ENCODE assay signal across 10 cellular contexts in the genomic region with DNA sequence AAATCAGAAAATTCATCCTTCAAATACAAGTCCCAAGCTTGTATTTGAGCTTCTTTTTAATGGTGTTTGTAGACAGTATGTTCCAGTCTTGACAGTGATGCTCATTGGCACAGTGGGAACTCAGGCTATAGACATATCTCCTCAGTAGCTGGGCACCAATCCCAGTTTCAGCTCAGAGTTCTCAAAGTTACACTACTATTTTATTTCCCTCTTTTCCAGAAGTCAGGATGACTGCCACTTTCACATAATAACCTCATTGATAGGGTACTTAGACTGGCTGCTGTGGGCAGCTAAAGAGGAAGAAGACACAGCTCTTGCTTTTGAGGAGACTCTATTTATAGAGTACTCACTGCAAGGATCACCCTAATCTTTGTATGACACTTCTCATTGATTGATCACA. TPM values are rescaled to one million over a fixed set of nuclear protein-coding genes. Genes with fewer than 3 reads are reported as not detected.
DNase-seq lines count a peak whose midpoint lies in the region; ATAC-seq and TF ChIP-seq lines count a peak whose summit lies in the region.
"Had no signal": no experiment of that assay in that cellular context is flagged by ENCODE, and none has a peak within 500 bp of the region (broad histone marks: within the 10 kb centered on the region; RNA-seq: fewer than 3 reads in every experiment).

No MANE protein-coding gene starts in this region.

- no peak for DNase-seq in CD8-positive, alpha-beta T cell
- DNase-seq in Kasumi-1 (lab: John Stamatoyannopoulos, UW) (peak; percentile 26 to 37), natural killer cell (no peak), SW480 (ENCODE audit: low spot score) (no peak), GDM1 (lab: John Stamatoyannopoulos, UW) (no peak), germinal center (ENCODE audit: low spot score) (no peak)
- DNase-seq in activated naive CD8-positive, alpha-beta T cell treated with anti-CD3 and anti-CD28 coated beads, Interleukin-2, amount 50 U/mL, for 24 hours, result no peak
- DNase-seq: caudate nucleus, head of caudate nucleus had no signal

- no peaks in the 10 kb centered on the region for H3K36me3 ChIP-seq in CD8-positive, alpha-beta T cell (ENCODE audit: insufficient read depth, low read length)

- no peak overlapping the region for H3K27ac ChIP-seq in CD8-positive, alpha-beta T cell (ENCODE audit: low read depth, low read length)

- ATAC-seq in CD8-positive, alpha-beta T cell, result no peak
- no peak for ATAC-seq in activated naive CD8-positive, alpha-beta T cell treated with anti-CD3 and anti-CD28 coated beads, Interleukin-2, amount 50 U/mL, for 24 hours
- ATAC-seq in natural killer cell, result no peak
- ATAC-seq in GM19467 (IDR thresholded peaks at IDR 0.05; ENCODE audit: unreplicated experiment), result no peak

- POLR2A ChIA-PET in CD8-positive, alpha-beta T cell (lab: Charles Lee), result no interaction called here

- H3K4me3 Mint-ChIP-seq in CD8-positive, alpha-beta T cell, result peak overlapping the region; percentile 94
- H3K4me3 Mint-ChIP-seq in activated naive CD8-positive, alpha-beta T cell treated with anti-CD3 and anti-CD28 coated beads, Interleukin-2, amount 50 U/mL, for 24 hours, result peak overlapping the region; percentile 99
- peak overlapping the region; percentile 49 for H3K4me3 Mint-ChIP-seq in natural killer cell

- peaks cover 48% of the 10 kb centered on the region for H3K4me1 Mint-ChIP-seq in CD8-positive, alpha-beta T cell (ENCODE audit: low read depth)
- peaks cover 40% of the 10 kb centered on the region for H3K4me1 Mint-ChIP-seq in activated naive CD8-positive, alpha-beta T cell treated with anti-CD3 and anti-CD28 coated beads, Interleukin-2, amount 50 U/mL, for 24 hours
- H3K4me1 Mint-ChIP-seq in natural killer cell, result peaks cover 37 to 40% of the 10 kb centered on the region in 2 donors

- peaks cover 5% of the 10 kb centered on the region for H3K27me3 Mint-ChIP-seq in CD8-positive, alpha-beta T cell (ENCODE audit: low read depth)
- peaks cover 5% of the 10 kb centered on the region for H3K27me3 Mint-ChIP-seq in activated naive CD8-positive, alpha-beta T cell treated with anti-CD3 and anti-CD28 coated beads, Interleukin-2, amount 50 U/mL, for 24 hours
- H3K27me3 Mint-ChIP-seq in natural killer cell (ENCODE audit: low read depth in 2 of 2), result peaks cover 4 to 6% of the 10 kb centered on the region in 2 donors

- peaks cover 30% of the 10 kb centered on the region for H3K4me1 ChIP-seq in CD8-positive, alpha-beta T cell (ENCODE audit: insufficient read depth, low read length)

- no peaks in the 10 kb centered on the region for H3K9me3 ChIP-seq in CD8-positive, alpha-beta T cell (ENCODE audit: low read length)

- H3K4me3 ChIP-seq in CD8-positive, alpha-beta T cell (ENCODE audit: low read depth, low read length), result no peak overlapping the region

- H3K27ac Mint-ChIP-seq in CD8-positive, alpha-beta T cell, result no peak overlapping the region
- no peak overlapping the region for H3K27ac Mint-ChIP-seq in activated naive CD8-positive, alpha-beta T cell treated with anti-CD3 and anti-CD28 coated beads, Interleukin-2, amount 50 U/mL, for 24 hours
- H3K27ac Mint-ChIP-seq in natural killer cell, result peak overlapping the region; percentile 8 to 70

- peaks cover 24% of the 10 kb centered on the region for H3K36me3 Mint-ChIP-seq in CD8-positive, alpha-beta T cell
- peaks cover 11% of the 10 kb centered on the region for H3K36me3 Mint-ChIP-seq in activated naive CD8-positive, alpha-beta T cell treated with anti-CD3 and anti-CD28 coated beads, Interleukin-2, amount 50 U/mL, for 24 hours (ENCODE audit: low read depth)
- no peaks in the 10 kb centered on the region for H3K36me3 Mint-ChIP-seq in natural killer cell

- no peaks in the 10 kb centered on the region for H3K27me3 ChIP-seq in CD8-positive, alpha-beta T cell (ENCODE audit: insufficient read depth, low read length)

- intact Hi-C loops in CD8-positive, alpha-beta T cell (cut with DNase I, micrococcal nuclease), result loop anchor here (5.0 to 10.0 kb wide), 4 partner anchors 430 to 1117 kb away; a partner anchor contains a TSS
- intact Hi-C loops in natural killer cell (cut with micrococcal nuclease), result loop anchor here (10.0 kb wide), 1 partner anchor 397 kb away; a partner anchor contains a TSS

- TF ChIP-seq CTCF in CD8-positive, alpha-beta T cell (IDR thresholded peaks at IDR 0.05), result no peak
- TF ChIP-seq CTCF in natural killer cell (IDR thresholded peaks at IDR 0.05), result no peak

- CTCF ChIA-PET in CD8-positive, alpha-beta T cell (lab: Charles Lee), result interaction anchor here (1.1 to 13.6 kb wide), 4 partner anchors 13 to 105 kb away, joined by 3 to 92 read pairs (median 5); no protein-coding TSS in a partner anchor

- H3K9me3 Mint-ChIP-seq in CD8-positive, alpha-beta T cell, result no peaks in the 10 kb centered on the region
- H3K9me3 Mint-ChIP-seq in activated naive CD8-positive, alpha-beta T cell treated with anti-CD3 and anti-CD28 coated beads, Interleukin-2, amount 50 U/mL, for 24 hours, result no peaks in the 10 kb centered on the region
- no peaks in the 10 kb centered on the region for H3K9me3 Mint-ChIP-seq in natural killer cell

RNA-seq across cellular contexts. Expression of a gene that starts 2.4 kb away (rescaled TPM):
- total RNA-seq in CD8-positive, alpha-beta T cell, result 10 to 100 TPM; 26.7 to 31.3 TPM
- 10 to 100 TPM; 48.2 to 52.5 (median 50.9) TPM for total RNA-seq in natural killer cell

RNA-seq across cellular contexts. Expression of a gene that starts 6.4 kb away (rescaled TPM):
- not detected for total RNA-seq in CD8-positive, alpha-beta T cell
- total RNA-seq in natural killer cell, result not detected

RNA-seq across cellular contexts. Expression of a gene that starts 21.6 kb away (rescaled TPM):
- not detected for total RNA-seq in CD8-positive, alpha-beta T cell
- not detected for total RNA-seq in natural killer cell

Comparison
In these comparisons a context has a peak if more than half of its experiments do, and no peak if none do; other contexts are left out.
1. DNase-seq: peak in Kasumi-1 (2 of 2); none in CD8-positive, alpha-beta T cell (0 of 7), activated naive CD8-positive, alpha-beta T cell treated with anti-CD3 and anti-CD28 coated beads, Interleukin-2, amount 50 U/mL, for 24 hours (single experiment), natural killer cell (single experiment), SW480 (single experiment), GDM1 (single experiment) and germinal center (single experiment).
2. H3K27ac Mint-ChIP-seq: peak in natural killer cell (2 of 2); none in CD8-positive, alpha-beta T cell (single experiment) and activated naive CD8-positive, alpha-beta T cell treated with anti-CD3 and anti-CD28 coated beads, Interleukin-2, amount 50 U/mL, for 24 hours (single experiment).
3. H3K4me3 Mint-ChIP-seq: peak in every context shown above with its lines; median percentile 99 in activated naive CD8-positive, alpha-beta T cell treated with anti-CD3 and anti-CD28 coated beads, Interleukin-2, amount 50 U/mL, for 24 hours; 94 in CD8-positive, alpha-beta T cell; 49 in natural killer cell.